ENCODE assay signal across 1 cellular context in the genomic region with DNA sequence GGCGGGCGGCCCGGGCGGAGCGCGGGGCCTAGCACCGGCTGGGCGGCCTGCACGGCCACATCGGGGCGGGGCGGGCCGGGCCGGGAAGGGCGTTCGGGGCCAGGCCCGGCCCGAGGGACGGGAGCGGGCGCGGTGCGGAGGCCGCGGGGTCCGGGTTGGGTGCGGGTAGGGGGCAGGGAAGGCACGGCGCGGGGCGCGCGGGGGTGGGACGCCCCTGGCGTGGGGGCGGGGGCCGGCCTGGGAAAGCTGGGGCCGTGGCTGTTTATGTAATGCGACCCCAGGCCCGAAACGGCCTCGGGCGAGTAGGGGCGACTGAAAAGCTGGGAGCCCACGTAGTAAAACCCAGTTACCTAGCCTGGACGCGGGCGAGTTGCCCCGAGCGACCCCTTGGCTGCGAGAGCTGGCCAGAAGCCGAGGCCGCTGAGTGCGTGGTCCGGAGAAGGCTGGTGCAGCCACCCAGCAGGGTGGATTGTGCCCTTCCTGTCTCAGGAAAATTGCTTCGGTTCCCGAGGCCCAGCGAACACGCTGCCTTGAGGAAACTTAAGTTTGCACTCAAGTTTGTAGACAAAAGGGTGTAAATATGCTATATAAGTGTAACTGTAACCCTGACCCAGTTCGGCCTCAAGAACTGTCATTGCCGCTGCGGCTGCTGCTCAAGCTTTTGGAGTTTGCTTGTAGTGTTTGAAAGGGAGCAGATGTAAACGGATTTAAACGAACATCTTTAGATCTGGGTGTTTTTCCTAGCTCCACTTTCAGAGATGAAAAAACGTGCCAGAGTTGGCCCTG.
A peak's percentile ranks its signal among the peaks of the same experiment; 100 is the strongest.
TF ChIP-seq lines count a peak whose summit lies in the region.

No MANE protein-coding gene starts in this region.

TF ChIP-seq in HEK293, 187 proteins besides CTCF, POLR2A, EP300 and RAD21 (continued from another document):
- 0 out of 2 replicates have a peak, but pooled peaks have one; percentile 19 for TF ChIP-seq ZNF660 (tag by site-specific recombination; IDR thresholded peaks at IDR 0.05)
- no peak for TF ChIP-seq ZNF560 (tag by site-specific recombination; IDR thresholded peaks at IDR 0.05; ENCODE audit: borderline replicate concordance)
- TF ChIP-seq ZNF555 (tag by site-specific recombination; conservative IDR thresholded peaks at IDR 0.05): no peak
- TF ChIP-seq ZNF426 (tag by site-specific recombination; IDR thresholded peaks at IDR 0.05): no peak
- no peak for TF ChIP-seq ZNF394 (tag by site-specific recombination; IDR thresholded peaks at IDR 0.05; ENCODE audit: borderline replicate concordance)
